In genomic region chr11:125036933-125037332, GRCh38 we compare ENCODE assay signal across 13 cellular contexts. TPM values are rescaled to one million over a fixed set of nuclear protein-coding genes. Genes with fewer than 3 reads are reported as not detected.
DNase-seq lines count a peak whose midpoint lies in the region; ATAC-seq and TF ChIP-seq lines count a peak whose summit lies in the region.
"Had no signal": no experiment of that assay in that cellular context is flagged by ENCODE, and none has a peak within 500 bp of the region (broad histone marks: within the 10 kb centered on the region; RNA-seq: fewer than 3 reads in every experiment).

No MANE protein-coding gene starts in this region.

- peak; percentile 14 for DNase-seq in A673 (ENCODE audit: low spot score)
- peak; percentile 65 for DNase-seq in GM04504 (ENCODE audit: low read depth)
- peak; percentile 42 for DNase-seq in fibroblast of the conjunctiva (ENCODE audit: low read depth)
- no peak for DNase-seq in islet precursor cell
- DNase-seq: KG1; naive thymus-derived CD4-positive, alpha-beta T cell; NCI-H526 treated with DMSO at 0.1 percent for 48 hours; stimulated activated naive CD4-positive, alpha-beta T cell treated with Interleukin-2 at 50 U/mL for 16 hours had no signal

- H3K27me3 ChIP-seq in A673 (replicated peaks; ENCODE audit: insufficient read depth, low read depth, low read length, poor library complexity): no peaks in the 10 kb centered on the region

- H3K9me3 Mint-ChIP-seq in T-helper 1 cell treated with Interleukin-12 subunit alpha and Interleukin-12 subunit beta and Interleukin-4 antibody, amounts not matched to agents 30 μg/mL and 1 μg/mL, for 36 hours: peaks cover 19% of the 10 kb centered on the region

- H3K9me3 ChIP-seq in A673 (ENCODE audit: low read depth, low read length, poor library complexity, severe bottlenecking): no peaks in the 10 kb centered on the region

- intact Hi-C loops in A673 (cut with micrococcal nuclease; ENCODE audit: unreplicated experiment): no loop called here

- no peak overlapping the region for H3K4me3 ChIP-seq in A673 (ENCODE audit: low read depth, low read length, poor library complexity, severe bottlenecking)

- no TSS peak for BruUV-seq in A673 (replicated peaks; lab: Mats Ljungman, UMichigan)

- no peaks in the 10 kb centered on the region for H3K27me3 Mint-ChIP-seq in T-helper 1 cell treated with Interleukin-12 subunit alpha and Interleukin-12 subunit beta and Interleukin-4 antibody, amounts not matched to agents 30 μg/mL and 1 μg/mL, for 36 hours (ENCODE audit: low read depth)
- H3K27me3 Mint-ChIP-seq: naive thymus-derived CD4-positive, alpha-beta T cell had no signal

- H3K36me3 Mint-ChIP-seq in T-helper 1 cell treated with Interleukin-12 subunit alpha and Interleukin-12 subunit beta and Interleukin-4 antibody, amounts not matched to agents 30 μg/mL and 1 μg/mL, for 36 hours (ENCODE audit: low read depth): peaks cover 20% of the 10 kb centered on the region

- no peak for TF ChIP-seq POLR2A in GM18505 (IDR thresholded peaks at IDR 0.05; ENCODE audit: borderline replicate concordance, extremely low read depth, insufficient read depth, insufficient read length)

- no peak for TF ChIP-seq CTCF in A673 (conservative IDR thresholded peaks at IDR 0.05; ENCODE audit: low read depth, low read length)

- H3K27ac ChIP-seq in A673 (ENCODE audit: low read depth, low read length, poor library complexity, severe bottlenecking): no peak overlapping the region

- no peak for ATAC-seq in GM18505 (IDR thresholded peaks at IDR 0.05; ENCODE audit: unreplicated experiment)
- ATAC-seq in HG03039 (IDR thresholded peaks at IDR 0.05; ENCODE audit: unreplicated experiment): no peak
- ATAC-seq in GM21528 (IDR thresholded peaks at IDR 0.05; ENCODE audit: low FRiP score, unreplicated experiment): no peak
- ATAC-seq: naive thymus-derived CD4-positive, alpha-beta T cell had no signal

- H3K36me3 ChIP-seq in A673 (ENCODE audit: insufficient read depth, low read length, poor library complexity, severe bottlenecking): no peaks in the 10 kb centered on the region

- CTCF ChIA-PET in A673 (lab: Charles Lee): no interaction called here

- H3K27ac Mint-ChIP-seq in T-helper 1 cell treated with Interleukin-12 subunit alpha and Interleukin-12 subunit beta and Interleukin-4 antibody, amounts not matched to agents 30 μg/mL and 1 μg/mL, for 36 hours: peak overlapping the region; percentile 4
- H3K27ac Mint-ChIP-seq: naive thymus-derived CD4-positive, alpha-beta T cell; T-helper 2 cell treated with Interferon-gamma antibody and Interleukin-4, amounts not matched to agents 5 μg/mL and 100 μg/mL, for 36 hours had no signal

- no peak overlapping the region for H3K4me3 Mint-ChIP-seq in T-helper 1 cell treated with Interleukin-12 subunit alpha and Interleukin-12 subunit beta and Interleukin-4 antibody, amounts not matched to agents 30 μg/mL and 1 μg/mL, for 36 hours
- H3K4me3 Mint-ChIP-seq: naive thymus-derived CD4-positive, alpha-beta T cell; T-helper 2 cell treated with Interferon-gamma antibody and Interleukin-4, amounts not matched to agents 5 μg/mL and 100 μg/mL, for 36 hours had no signal

- no peaks in the 10 kb centered on the region for H3K4me1 ChIP-seq in A673 (ENCODE audit: insufficient read depth, low read length, poor library complexity, severe bottlenecking)

- POLR2A ChIA-PET in A673 (lab: Charles Lee; ENCODE audit: low non-redundant PET): no interaction called here

- peaks cover 1% of the 10 kb centered on the region for H3K4me1 Mint-ChIP-seq in T-helper 1 cell treated with Interleukin-12 subunit alpha and Interleukin-12 subunit beta and Interleukin-4 antibody, amounts not matched to agents 30 μg/mL and 1 μg/mL, for 36 hours (ENCODE audit: low read depth)

RNA-seq across cellular contexts. Expression of gene SLC37A2, which starts 26.2 kb away (rescaled TPM):
- total RNA-seq in A673 (2021): 0.26 TPM in 1 of 2 replicates, not detected in the other
